In the genomic region with DNA sequence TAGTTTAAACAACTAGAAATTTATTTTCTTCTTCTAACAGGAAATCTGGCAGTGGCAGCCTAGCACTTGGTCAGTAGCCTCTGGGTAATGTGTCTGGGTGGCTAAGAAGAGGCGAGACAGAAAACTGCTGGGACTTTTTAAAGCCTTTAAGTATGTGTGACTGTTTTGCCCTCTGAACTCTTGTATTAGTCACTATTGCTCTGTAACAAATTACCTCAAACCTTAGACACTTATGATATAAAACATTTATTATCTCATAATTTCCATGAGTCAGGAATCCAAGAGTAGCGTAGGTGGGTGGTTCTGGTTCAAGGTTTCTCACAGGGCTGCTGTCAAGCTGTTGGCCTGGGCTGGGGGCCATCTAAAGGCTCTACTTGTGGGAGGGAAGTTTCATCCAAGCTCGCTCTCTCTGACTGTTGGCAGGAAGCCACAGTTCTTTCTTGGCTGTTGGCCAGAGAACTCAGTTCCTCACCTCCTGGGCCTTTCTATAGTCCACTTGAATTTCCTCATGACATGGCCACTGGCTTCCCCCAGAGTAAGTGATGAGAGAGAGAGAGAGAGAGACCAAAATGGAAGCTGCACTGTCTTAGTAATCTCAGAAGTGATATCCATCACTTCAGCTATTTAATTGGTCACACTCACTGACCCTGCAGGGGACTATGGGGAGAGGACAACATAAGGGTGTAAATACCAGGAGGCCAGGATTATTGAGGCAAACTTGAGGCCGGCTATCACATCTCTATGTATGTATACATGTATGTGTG, we compare ENCODE assay signal across 1 cellular context.
TF ChIP-seq lines count a peak whose summit lies in the region.

No MANE protein-coding gene starts in this region.

TF ChIP-seq in HepG2, 621 proteins besides CTCF, POLR2A, EP300 and RAD21 (continued from another document and continues in another):
- no peak for TF ChIP-seq PCBP1 (IDR thresholded peaks at IDR 0.05; ENCODE audit: borderline replicate concordance, low read depth, low read length)
- TF ChIP-seq ZNF432 (CRISPR knock-in tag; IDR thresholded peaks at IDR 0.05; ENCODE audit: borderline replicate concordance) = no peak
- no peak for TF ChIP-seq CBX2 (IDR thresholded peaks at IDR 0.05; ENCODE audit: low read depth, low read length)
- no peak for TF ChIP-seq CBX2 (CRISPR knock-in tag; IDR thresholded peaks at IDR 0.05; ENCODE audit: low read depth)
- no peak for TF ChIP-seq HOXD1 (CRISPR knock-in tag; IDR thresholded peaks at IDR 0.05)
- TF ChIP-seq KLF16 (CRISPR knock-in tag; IDR thresholded peaks at IDR 0.05) = no peak
- no peak for TF ChIP-seq NFIB (CRISPR knock-in tag; IDR thresholded peaks at IDR 0.05; ENCODE audit: borderline replicate concordance)
- no peak for TF ChIP-seq HES4 (CRISPR knock-in tag; IDR thresholded peaks at IDR 0.05; ENCODE audit: borderline replicate concordance)
- no peak for TF ChIP-seq ZNF577 (CRISPR knock-in tag; IDR thresholded peaks at IDR 0.05; ENCODE audit: borderline replicate concordance, low read depth)
- peak; percentile 33; the same call in 1 of the 2 replicates for TF ChIP-seq ZNF335 (CRISPR knock-in tag; IDR thresholded peaks at IDR 0.05)
- no peak for TF ChIP-seq NCOA1 (CRISPR knock-in tag; IDR thresholded peaks at IDR 0.05)
- no peak for TF ChIP-seq BRF2 (CRISPR knock-in tag; IDR thresholded peaks at IDR 0.05)
- no peak for TF ChIP-seq HNRNPK (IDR thresholded peaks at IDR 0.05; ENCODE audit: low read depth, low read length, poor library complexity, severe bottlenecking)
- TF ChIP-seq HNF1B (CRISPR knock-in tag; IDR thresholded peaks at IDR 0.05) = no peak
- TF ChIP-seq RNF2 (conservative IDR thresholded peaks at IDR 0.05; ENCODE audit: low read depth) = no peak
- TF ChIP-seq HMG20B (CRISPR knock-in tag; conservative IDR thresholded peaks at IDR 0.05) = no peak
- peak; percentile 30 to 45; a peak in 2 of 4 replicates for TF ChIP-seq NR2F1 (CRISPR knock-in tag; IDR thresholded peaks at IDR 0.05)
- peak; percentile 64; the same call in 1 of the 2 replicates for TF ChIP-seq ZGPAT (CRISPR knock-in tag; IDR thresholded peaks at IDR 0.05)
- TF ChIP-seq SP1 (IDR thresholded peaks at IDR 0.05) = no peak
- TF ChIP-seq SP1 (CRISPR knock-in tag; IDR thresholded peaks at IDR 0.05) = no peak
- TF ChIP-seq, protein P1, sequence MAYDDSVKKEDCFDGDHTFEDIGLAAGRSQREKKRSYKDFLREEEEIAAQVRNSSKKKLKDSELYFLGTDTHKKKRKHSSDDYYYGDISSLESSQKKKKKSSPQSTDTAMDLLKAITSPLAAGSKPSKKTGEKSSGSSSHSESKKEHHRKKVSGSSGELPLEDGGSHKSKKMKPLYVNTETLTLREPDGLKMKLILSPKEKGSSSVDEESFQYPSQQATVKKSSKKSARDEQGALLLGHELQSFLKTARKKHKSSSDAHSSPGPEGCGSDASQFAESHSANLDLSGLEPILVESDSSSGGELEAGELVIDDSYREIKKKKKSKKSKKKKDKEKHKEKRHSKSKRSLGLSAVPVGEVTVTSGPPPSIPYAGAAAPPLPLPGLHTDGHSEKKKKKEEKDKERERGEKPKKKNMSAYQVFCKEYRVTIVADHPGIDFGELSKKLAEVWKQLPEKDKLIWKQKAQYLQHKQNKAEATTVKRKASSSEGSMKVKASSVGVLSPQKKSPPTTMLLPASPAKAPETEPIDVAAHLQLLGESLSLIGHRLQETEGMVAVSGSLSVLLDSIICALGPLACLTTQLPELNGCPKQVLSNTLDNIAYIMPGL (CRISPR knock-in tag; IDR thresholded peaks at IDR 0.05; ENCODE audit: borderline replicate concordance in 1 of 2, low read depth in 1 of 2) = no peak
- 0 out of 2 replicates have a peak, but pooled peaks have one; percentile 40 for TF ChIP-seq TBX2 (CRISPR knock-in tag; IDR thresholded peaks at IDR 0.05; ENCODE audit: borderline replicate concordance)
- no peak for TF ChIP-seq HMGA1 (CRISPR knock-in tag; conservative IDR thresholded peaks at IDR 0.05)
- TF ChIP-seq ZNF292 (CRISPR knock-in tag; IDR thresholded peaks at IDR 0.05; ENCODE audit: borderline replicate concordance, low read depth) = peak; percentile 32; the same call in 1 of the 2 replicates
- no peak for TF ChIP-seq ZNF768 (CRISPR knock-in tag; IDR thresholded peaks at IDR 0.05)
- TF ChIP-seq, protein P2, sequence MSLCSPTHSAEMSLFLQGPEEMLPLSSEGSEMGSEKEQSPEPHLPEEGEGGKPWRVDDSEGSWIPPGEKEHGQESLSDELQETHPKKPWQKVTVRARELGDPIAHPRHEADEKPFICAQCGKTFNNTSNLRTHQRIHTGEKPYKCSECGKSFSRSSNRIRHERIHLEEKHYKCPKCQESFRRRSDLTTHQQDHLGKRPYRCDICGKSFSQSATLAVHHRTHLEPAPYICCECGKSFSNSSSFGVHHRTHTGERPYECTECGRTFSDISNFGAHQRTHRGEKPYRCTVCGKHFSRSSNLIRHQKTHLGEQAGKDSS (CRISPR knock-in tag; IDR thresholded peaks at IDR 0.05; ENCODE audit: borderline replicate concordance, low read depth) = no peak
- TF ChIP-seq, protein P3, sequence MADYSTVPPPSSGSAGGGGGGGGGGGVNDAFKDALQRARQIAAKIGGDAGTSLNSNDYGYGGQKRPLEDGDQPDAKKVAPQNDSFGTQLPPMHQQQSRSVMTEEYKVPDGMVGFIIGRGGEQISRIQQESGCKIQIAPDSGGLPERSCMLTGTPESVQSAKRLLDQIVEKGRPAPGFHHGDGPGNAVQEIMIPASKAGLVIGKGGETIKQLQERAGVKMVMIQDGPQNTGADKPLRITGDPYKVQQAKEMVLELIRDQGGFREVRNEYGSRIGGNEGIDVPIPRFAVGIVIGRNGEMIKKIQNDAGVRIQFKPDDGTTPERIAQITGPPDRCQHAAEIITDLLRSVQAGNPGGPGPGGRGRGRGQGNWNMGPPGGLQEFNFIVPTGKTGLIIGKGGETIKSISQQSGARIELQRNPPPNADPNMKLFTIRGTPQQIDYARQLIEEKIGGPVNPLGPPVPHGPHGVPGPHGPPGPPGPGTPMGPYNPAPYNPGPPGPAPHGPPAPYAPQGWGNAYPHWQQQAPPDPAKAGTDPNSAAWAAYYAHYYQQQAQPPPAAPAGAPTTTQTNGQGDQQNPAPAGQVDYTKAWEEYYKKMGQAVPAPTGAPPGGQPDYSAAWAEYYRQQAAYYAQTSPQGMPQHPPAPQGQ (CRISPR knock-in tag; IDR thresholded peaks at IDR 0.05; ENCODE audit: borderline replicate concordance) = no peak
- TF ChIP-seq ZNF530 (CRISPR knock-in tag; IDR thresholded peaks at IDR 0.05; ENCODE audit: low read depth) = no peak
- no peak for TF ChIP-seq U2AF2 (IDR thresholded peaks at IDR 0.05; ENCODE audit: low read depth, low read length)
- TF ChIP-seq ZNF468 (CRISPR knock-in tag; IDR thresholded peaks at IDR 0.05) = no peak
- TF ChIP-seq PAF1 (CRISPR knock-in tag; IDR thresholded peaks at IDR 0.05) = no peak
- TF ChIP-seq AFF4 (CRISPR knock-in tag; IDR thresholded peaks at IDR 0.05) = no peak
- no peak for TF ChIP-seq ZNF282 (IDR thresholded peaks at IDR 0.05; ENCODE audit: partially characterized antibody)
- TF ChIP-seq THRA (CRISPR knock-in tag; IDR thresholded peaks at IDR 0.05; ENCODE audit: borderline replicate concordance) = no peak
- peak; percentile 58; the same call in 1 of the 2 replicates for TF ChIP-seq GATAD2A (CRISPR knock-in tag; IDR thresholded peaks at IDR 0.05)
- TF ChIP-seq ZNF75D (CRISPR knock-in tag; IDR thresholded peaks at IDR 0.05; ENCODE audit: borderline replicate concordance) = no peak
- no peak for TF ChIP-seq FLYWCH1 (CRISPR knock-in tag; IDR thresholded peaks at IDR 0.05)
- TF ChIP-seq SRF (IDR thresholded peaks at IDR 0.05; ENCODE audit: low read depth, low read length) = no peak
- TF ChIP-seq ZNF232 (CRISPR knock-in tag; IDR thresholded peaks at IDR 0.05; ENCODE audit: borderline replicate concordance) = no peak
- TF ChIP-seq PATZ1 (CRISPR knock-in tag; IDR thresholded peaks at IDR 0.05) = peak; percentile 80
- no peak for TF ChIP-seq ATF1 (CRISPR knock-in tag; IDR thresholded peaks at IDR 0.05)
- TF ChIP-seq CEBPG (CRISPR knock-in tag; IDR thresholded peaks at IDR 0.05) = peak; percentile 18; the same call in 1 of the 2 replicates
- no peak for TF ChIP-seq PHB2 (IDR thresholded peaks at IDR 0.05; ENCODE audit: partially characterized antibody)
- TF ChIP-seq ZNF326 (CRISPR knock-in tag; IDR thresholded peaks at IDR 0.05; ENCODE audit: borderline replicate concordance) = no peak
- 0 out of 2 replicates have a peak, but pooled peaks have one; percentile 37 for TF ChIP-seq ZMYM3 (CRISPR knock-in tag; IDR thresholded peaks at IDR 0.05)
- TF ChIP-seq ZNF12 (CRISPR knock-in tag; IDR thresholded peaks at IDR 0.05) = no peak
- TF ChIP-seq ZNF878 (CRISPR knock-in tag; IDR thresholded peaks at IDR 0.05) = peak; percentile 25; the same call in 1 of the 2 replicates
- no peak for TF ChIP-seq RXRB (CRISPR knock-in tag; IDR thresholded peaks at IDR 0.05; ENCODE audit: borderline replicate concordance)
- TF ChIP-seq ONECUT2 (CRISPR knock-in tag; IDR thresholded peaks at IDR 0.05) = no peak
- no peak for TF ChIP-seq NR3C1 (CRISPR knock-in tag; IDR thresholded peaks at IDR 0.05)
